Comparison of ENCODE assay signal across 12 cellular contexts in genomic region chr15:77631790-77632551, GRCh38. TPM values are rescaled to one million over a fixed set of nuclear protein-coding genes. Genes with fewer than 3 reads are reported as not detected.
DNase-seq lines count a peak whose midpoint lies in the region; ATAC-seq, FAIRE-seq and TF ChIP-seq lines count a peak whose summit lies in the region.
"Had no signal": no experiment of that assay in that cellular context is flagged by ENCODE, and none has a peak within 500 bp of the region (broad histone marks: within the 10 kb centered on the region; RNA-seq: fewer than 3 reads in every experiment).

No MANE protein-coding gene starts in this region.

- no peak for TF ChIP-seq CTCF in K562 (IDR thresholded peaks at IDR 0.05 in 2 of 3, conservative IDR thresholded peaks at IDR 0.05 in 1 of 3; ENCODE audit: insufficient read depth in 2 of 3, low read depth in 1 of 3, low read length in 3 of 3)

- FAIRE-seq in K562 (lab: Jason Lieb, UNC), result no peak
- FAIRE-seq: islet of Langerhans had no signal

- H3K4me1 Mint-ChIP-seq in stimulated activated memory B cell treated with anti-CD40 and anti-IgM and Interleukin-4, amounts not matched to agents 10 μg/mL and 1 μg/mL and 100 μg/mL, for 72 hours, result peaks cover 14% of the 10 kb centered on the region

- H2AFZ ChIP-seq in K562 (ENCODE audit: low read depth, low read length), result peak overlapping the region; percentile 49; the same call in 1 of the 2 replicates

- TF ChIP-seq POLR2A in K562 (conservative IDR thresholded peaks at IDR 0.05), result no peak

- peaks cover 27% of the 10 kb centered on the region for H3K79me2 ChIP-seq in K562 (ENCODE audit: control insufficient read depth, insufficient read depth, low read length)

- peaks cover 7% of the 10 kb centered on the region for H3K9me1 ChIP-seq in K562 (ENCODE audit: control insufficient read depth, insufficient read depth, low read length)

- POLR2A ChIA-PET in HEK293T (lab: Yijun Ruan, JAX) (interaction anchor here (1.8 kb wide), 2 partner anchors 14 to 25 kb away, joined by 5 to 6 read pairs; no protein-coding TSS in a partner anchor), K562 (lab: Yijun Ruan, JAX) (interaction anchor here (0.7 to 1.3 kb wide), 2 partner anchors 14 to 72 kb away, joined by 4 to 6 read pairs; no protein-coding TSS in a partner anchor)

- DNase-seq in HEK293T (ENCODE audit: extremely low spot score), result peak; percentile 53
- peak; percentile 38 to 64 (median 54) for DNase-seq in K562 (ENCODE audit: extremely low read depth in 1 of 4, low spot score in 3 of 4)
- no peak for DNase-seq in globus pallidus (ENCODE audit: low spot score)
- DNase-seq in DMS79 (lab: John Stamatoyannopoulos, UW), result no peak
- DNase-seq: activated CD4-positive, alpha-beta T cell treated with anti-CD3 and anti-CD28 coated beads for 4 hours; brain microvascular endothelial cell; stimulated activated CD4-positive, alpha-beta T cell treated with anti-CD3 and anti-CD28 coated beads, Interleukin-2, amount 100 ng/mL, for 48 hours had no signal

- H3K4me2 ChIP-seq in K562 (ENCODE audit: insufficient read depth, low read length), result peak overlapping the region; percentile 60

- CTCF ChIA-PET in HEK293T (lab: Yijun Ruan, JAX), result interaction anchor here (0.7 to 1.3 kb wide), 3 partner anchors 23 to 189 kb away, joined by 3 read pairs; no protein-coding TSS in a partner anchor
- CTCF ChIA-PET in K562 (lab: Yijun Ruan, JAX; ENCODE audit: low intra/inter-chr PET ratio), result interaction anchor here (0.7 to 4.2 kb wide), 2 partner anchors 189 to 597 kb away, joined by 5 to 97 read pairs; no protein-coding TSS in a partner anchor

- H3K4me1 ChIP-seq in K562 (replicated peaks in 1 of 2; ENCODE audit: control insufficient read depth in 2 of 2, insufficient read depth in 2 of 2, low read length in 2 of 2), result peaks cover 25 to 60% of the 10 kb centered on the region in 2 experiments; a peak in 4 of 5 replicates

- H4K20me1 ChIP-seq in K562 (replicated peaks; ENCODE audit: control insufficient read depth, insufficient read depth, low read length), result no peaks in the 10 kb centered on the region

- intact Hi-C loops in K562 (cut with micrococcal nuclease), result loop anchor here (5.0 kb wide), 1 partner anchor 240 kb away; no protein-coding TSS in a partner anchor

- no peaks in the 10 kb centered on the region for H3K36me3 ChIP-seq in K562 (ENCODE audit: control insufficient read depth, insufficient read depth, low read length)
- H3K36me3 ChIP-seq: brain microvascular endothelial cell had no signal

- in situ Hi-C loops in K562 (cut with MboI), result no loop called here

- TF ChIP-seq RAD21 in K562 (CRISPR knock-in tag; conservative IDR thresholded peaks at IDR 0.05 in 1 of 2, IDR thresholded peaks at IDR 0.05 in 1 of 2), result no peak

- no peaks in the 10 kb centered on the region for H3K36me3 Mint-ChIP-seq in stimulated activated memory B cell treated with anti-CD40 and anti-IgM and Interleukin-4, amounts not matched to agents 10 μg/mL and 1 μg/mL and 100 μg/mL, for 72 hours

- H3K4me3 Mint-ChIP-seq in stimulated activated memory B cell treated with anti-CD40 and anti-IgM and Interleukin-4, amounts not matched to agents 10 μg/mL and 1 μg/mL and 100 μg/mL, for 72 hours, result peak overlapping the region; percentile 26

- H3K4me3 ChIP-seq in K562, result peak overlapping the region; percentile 48

- 0% methylated on average over 4 of the region's 50 CpGs for WGBS in K562 (ENCODE audit: insufficient coverage, low coverage, missing lambda C conversion rate)

- peaks cover under 1 to 15% of the 10 kb centered on the region in 2 experiments; a peak in 3 of 5 replicates for H3K27me3 ChIP-seq in K562 (ENCODE audit: control insufficient read depth in 2 of 2, insufficient read depth in 2 of 2, low read length in 2 of 2)
- peaks cover 6% of the 10 kb centered on the region for H3K27me3 ChIP-seq in layer of hippocampus (ENCODE audit: control insufficient read depth, insufficient read depth, low read length)

- H3K27ac ChIP-seq in K562 (ENCODE audit: extremely low read depth, low read depth, low read length), result no peak overlapping the region
- H3K27ac ChIP-seq in layer of hippocampus (ENCODE audit: low read depth, low read length), result peak overlapping the region; percentile 57
- H3K27ac ChIP-seq: brain microvascular endothelial cell had no signal

- H3K27me3 Mint-ChIP-seq in stimulated activated memory B cell treated with anti-CD40 and anti-IgM and Interleukin-4, amounts not matched to agents 10 μg/mL and 1 μg/mL and 100 μg/mL, for 72 hours, result peaks cover 73% of the 10 kb centered on the region

- H3K9me3 Mint-ChIP-seq in stimulated activated memory B cell treated with anti-CD40 and anti-IgM and Interleukin-4, amounts not matched to agents 10 μg/mL and 1 μg/mL and 100 μg/mL, for 72 hours, result no peaks in the 10 kb centered on the region

- H3K27ac Mint-ChIP-seq in stimulated activated memory B cell treated with anti-CD40 and anti-IgM and Interleukin-4, amounts not matched to agents 10 μg/mL and 1 μg/mL and 100 μg/mL, for 72 hours, result no peak overlapping the region

- peak overlapping the region; percentile 62 to 92 for H3K9ac ChIP-seq in K562 (ENCODE audit: insufficient read depth in 1 of 2, low read depth in 2 of 2, low read length in 2 of 2)

- no peaks in the 10 kb centered on the region for H3K9me3 ChIP-seq in K562 (replicated peaks; ENCODE audit: control insufficient read depth, insufficient read depth, low read depth, low read length)

- no TSS peak for BruUV-seq in K562 (replicated peaks; lab: Mats Ljungman, UMichigan)

- ATAC-seq in K562, result no peak
- ATAC-seq in stimulated activated memory B cell treated with anti-CD40 and anti-IgM and Interleukin-4, amounts not matched to agents 10 μg/mL and 1 μg/mL and 100 μg/mL, for 72 hours, result no peak
- ATAC-seq in HG02981 (IDR thresholded peaks at IDR 0.05; ENCODE audit: unreplicated experiment), result no peak
- ATAC-seq in HG02759 (IDR thresholded peaks at IDR 0.05; ENCODE audit: unreplicated experiment), result no peak

- no peak for TF ChIP-seq EP300 in K562 (IDR thresholded peaks at IDR 0.05; ENCODE audit: low read length)

TF ChIP-seq in HEK293T, 16 proteins besides CTCF, POLR2A, EP300 and RAD21:
- TF ChIP-seq L3MBTL2 (conservative IDR thresholded peaks at IDR 0.05) (no peak), PKNOX1 (IDR thresholded peaks at IDR 0.05) (no peak), ZNF384 (IDR thresholded peaks at IDR 0.05) (no peak), HDGF (IDR thresholded peaks at IDR 0.05; ENCODE audit: borderline replicate concordance) (no peak), CTBP1 (IDR thresholded peaks at IDR 0.05; ENCODE audit: borderline replicate concordance) (no peak), FOXM1 (IDR thresholded peaks at IDR 0.05; ENCODE audit: borderline replicate concordance) (no peak)

TF ChIP-seq in K562, 482 proteins besides CTCF, POLR2A, EP300 and RAD21:
- TF ChIP-seq UBTF (IDR thresholded peaks at IDR 0.05; ENCODE audit: borderline replicate concordance in 1 of 2, low read depth in 2 of 2, low read length in 2 of 2) (0 out of 4 replicates have a peak, but pooled peaks of 1 of the 2 experiments have one; percentile 0), ZNF263 (CRISPR knock-in tag; IDR thresholded peaks at IDR 0.05; ENCODE audit: borderline replicate concordance) (peak; percentile 44; the same call in 1 of the 2 replicates), ZFX (CRISPR knock-in tag; IDR thresholded peaks at IDR 0.05) (peak; percentile 49), MAFG (tag; conservative IDR thresholded peaks at IDR 0.05) (no peak)

RNA-seq across cellular contexts. Expression of gene LINGO1, which starts 0.7 kb away (rescaled TPM):
- 11.5 and 26.9 TPM in 2 replicates for total RNA-seq in K562 (2011; cell fraction: chromatin; rRNA removed; ENCODE audit: low replicate concordance)
- 18.7 and 19.2 TPM in 2 replicates for total RNA-seq in K562 (2011; cell fraction: nucleolus; rRNA removed)
- 24.1 and 38.6 TPM in 2 replicates for total RNA-seq in K562 (2011; cell fraction: nucleoplasm; rRNA removed)
- total RNA-seq in K562 (2014; rRNA removed), result 2.1 and 3.3 TPM in 2 replicates
- total RNA-seq in K562 (2014; rRNA removed; fragmentation: Illumina TruSeq; extraction: Trizol), result 0.65 and 0.73 TPM in 2 replicates
- total RNA-seq in K562 (2015; rRNA removed; fragmentation: Illumina TruSeq; extraction: Trizol), result 2.0 TPM in 2 replicates
- 14.3 and 14.8 TPM in 2 replicates for total RNA-seq in K562 (2021)
- 12.4 and 19.4 TPM in 2 replicates for polyA plus RNA-seq in K562 (2011; rRNA removed)
- polyA plus RNA-seq in K562 (2011; cell fraction: cytosol; rRNA removed), result 14.2 and 25.6 TPM in 2 replicates
- 10.6 and 19.2 TPM in 2 replicates for polyA plus RNA-seq in K562 (2011; cell fraction: nucleus; rRNA removed)
- polyA plus RNA-seq in K562 (2012), result 8.0 and 8.2 TPM in 2 replicates
- polyA plus RNA-seq in K562 (2014; fragmentation: Illumina TruSeq; extraction: Trizol), result 15.3 and 19.0 TPM in 2 replicates
- under 1 TPM; 0.07 to 0.08 TPM for polyA plus RNA-seq in K562 (2014; fragmentation: Nextera tagmentation; extraction: Ambion mirVana)
- 8.1 and 9.3 TPM in 2 replicates for polyA plus RNA-seq in K562 (2014; rRNA removed)
- 5.8 and 8.8 TPM in 2 replicates for polyA minus RNA-seq in K562 (2011; rRNA and poly(A)+ RNA removed)
- 14.6 and 15.2 TPM in 2 replicates for polyA minus RNA-seq in K562 (2011; cell fraction: cytosol; rRNA and poly(A)+ RNA removed)
- polyA minus RNA-seq in K562 (2011; cell fraction: nucleus; rRNA and poly(A)+ RNA removed), result 3.4 and 3.8 TPM in 2 replicates

Comparison
In these comparisons a context has a peak if more than half of its experiments do, and no peak if none do; other contexts are left out.
1. DNase-seq: peak in HEK293T (single experiment) and K562 (4 of 4); none in globus pallidus (single experiment) and DMS79 (single experiment).